20 cellular contexts compared by ENCODE assay signal in genomic region chr7:22934023-22934422, GRCh38.
DNase-seq lines count a peak whose midpoint lies in the region; ATAC-seq and TF ChIP-seq lines count a peak whose summit lies in the region.
"Had no signal": no experiment of that assay in that cellular context is flagged by ENCODE, and none has a peak within 500 bp of the region (broad histone marks: within the 10 kb centered on the region; RNA-seq: fewer than 3 reads in every experiment).

No MANE protein-coding gene starts in this region.

- H3K79me2 ChIP-seq in mesendoderm (ENCODE audit: control insufficient read depth, insufficient read depth, low read length) = no peaks in the 10 kb centered on the region

- H3K27ac ChIP-seq in HUES64 (ENCODE audit: low read depth, low read length) = peak overlapping the region; percentile 32; the same call in 1 of the 2 replicates
- no peak overlapping the region for H3K27ac ChIP-seq in mesendoderm (ENCODE audit: low read depth, low read length)
- peak overlapping the region; percentile 40 to 82 for H3K27ac ChIP-seq in aorta (ENCODE audit: low read depth in 1 of 2, low read length in 2 of 2)

- no peak overlapping the region for H3K23ac ChIP-seq in mesendoderm (ENCODE audit: low read length)

- H3K4ac ChIP-seq in mesendoderm (ENCODE audit: low read depth, low read length) = no peak overlapping the region

- H3K9ac ChIP-seq in HUES64 (ENCODE audit: low read depth, low read length) = no peak overlapping the region
- H3K9ac ChIP-seq in mesendoderm (ENCODE audit: low read length) = no peak overlapping the region

- H4K8ac ChIP-seq in mesendoderm (ENCODE audit: low read depth, low read length) = no peak overlapping the region

- no peaks in the 10 kb centered on the region for H3K36me3 ChIP-seq in HUES64 (ENCODE audit: insufficient read depth, low read length)
- H3K36me3 ChIP-seq in mesendoderm (ENCODE audit: control insufficient read depth, insufficient read depth, low read length) = no peaks in the 10 kb centered on the region
- no peaks in the 10 kb centered on the region for H3K36me3 ChIP-seq in aorta (ENCODE audit: control insufficient read depth in 1 of 2, insufficient read depth in 2 of 2, low read length in 1 of 2)

- H3K18ac ChIP-seq in mesendoderm (ENCODE audit: low read length) = no peak overlapping the region

- H3K79me1 ChIP-seq in mesendoderm (ENCODE audit: low read length) = no peaks in the 10 kb centered on the region

- WGBS in HUES64 = 90% methylated on average over 2 of the region's 2 CpGs
- WGBS in mesendoderm (ENCODE audit: extremely low coverage, insufficient coverage, low lambda C conversion rate) = no CpG with 5 or more reads among the region's 2 CpGs
- 3 to 7% methylated on average over 2 of the region's 2 CpGs for WGBS in aorta, 2 donors

- H3K4me1 ChIP-seq in HUES64 (ENCODE audit: insufficient read depth, low read length) = peaks cover 16% of the 10 kb centered on the region
- H3K4me1 ChIP-seq in mesendoderm (ENCODE audit: control insufficient read depth, low read depth, low read length) = peaks cover 6% of the 10 kb centered on the region
- H3K4me1 ChIP-seq in aorta (ENCODE audit: control insufficient read depth in 1 of 2, insufficient read depth in 2 of 2, low read length in 2 of 2) = peaks cover 0 to 7% of the 10 kb centered on the region in 2 donors

- no peak overlapping the region for H2AK5ac ChIP-seq in mesendoderm (ENCODE audit: low read length)

- H3K4me3 ChIP-seq in HUES64 (ENCODE audit: low read length) = no peak overlapping the region
- H3K4me3 ChIP-seq in fibroblast of pulmonary artery (replicated peaks; ENCODE audit: low read depth, low read length) = no peak overlapping the region
- H3K4me3 ChIP-seq in mesendoderm (ENCODE audit: low read length) = no peak overlapping the region
- no peak overlapping the region for H3K4me3 ChIP-seq in aorta (ENCODE audit: low read length in 2 of 2)
- H3K4me3 ChIP-seq: mucosa of descending colon had no signal

- intact Hi-C loops in aorta (cut with DNase I) = loop anchor here in 1 of 2 donors (5.0 to 10.0 kb wide), 2 partner anchors 78 to 121 kb away; partner anchors contain the start of gene HYCC1

- H3K27me3 ChIP-seq in HUES64 (ENCODE audit: insufficient read depth, low read length) (no peaks in the 10 kb centered on the region), mesendoderm (ENCODE audit: insufficient read depth, low read length, poor library complexity) (no peaks in the 10 kb centered on the region), aorta (ENCODE audit: control insufficient read depth in 1 of 2, insufficient read depth in 2 of 2, low read length in 1 of 2) (no peaks in the 10 kb centered on the region)

- DNase-seq in fibroblast of pulmonary artery (ENCODE audit: low read depth) (peak; percentile 54), mesendoderm (peak; percentile 46), aorta (no peak), HuH-7 (ENCODE audit: low spot score) (no peak), mesenteric fat pad (ENCODE audit: low spot score) (no peak)
- no peak for DNase-seq in activated CD4-positive, CD25-positive, alpha-beta regulatory T cell treated with anti-CD3 and anti-CD28 coated beads, Interleukin-2, amount 50 U/mL, for 72 hours
- DNase-seq: activated CD4-positive, alpha-beta T cell treated with anti-CD3 and anti-CD28 coated beads, Interleukin-2, amount 50 U/mL, for 48 hours; activated naive CD4-positive, alpha-beta T cell treated with Interleukin-2 at 50 U/mL for 16 hours; AML-193; anterior cingulate cortex; Caco-2; effector CD8-positive, alpha-beta T cell; kidney; mucosa of descending colon; NCI-H1436 treated with DMSO at 0.1 percent for 48 hours; NCI-H2171 treated with DMSO at 0.1 percent for 48 hours; NCI-H748 treated with DMSO at 0.1 percent for 48 hours; retina had no signal

- no peak overlapping the region for H4K5ac ChIP-seq in mesendoderm (ENCODE audit: low read length)

- no peak overlapping the region for H3K4me2 ChIP-seq in mesendoderm (ENCODE audit: low read length)

- no peak overlapping the region for H2BK5ac ChIP-seq in mesendoderm (ENCODE audit: low read length)

- no peak overlapping the region for H2BK120ac ChIP-seq in mesendoderm (ENCODE audit: low read depth, low read length)

- no peak for TF ChIP-seq CTCF in fibroblast of pulmonary artery (IDR thresholded peaks at IDR 0.05; ENCODE audit: low read length, missing control alignments)

- H3K56ac ChIP-seq in mesendoderm (ENCODE audit: low read length) = no peak overlapping the region

- H3K9me3 ChIP-seq in HUES64 (ENCODE audit: insufficient read depth, low read depth, low read length) (peaks cover 2% of the 10 kb centered on the region; the same call in 1 of the 2 replicates), aorta (ENCODE audit: control insufficient read depth, low read length) (no peaks in the 10 kb centered on the region)
- H3K9me3 ChIP-seq: Caco-2, mucosa of descending colon had no signal

- peak; percentile 77 for ATAC-seq in aorta (ENCODE audit: low FRiP score)
- ATAC-seq: HepG2, mucosa of descending colon had no signal

- peak overlapping the region; percentile 92 for H2BK15ac ChIP-seq in mesendoderm (replicated peaks; ENCODE audit: low read depth)

Comparison
In these comparisons a context has a peak if more than half of its experiments do, and no peak if none do; other contexts are left out.
1. DNase-seq: peak in fibroblast of pulmonary artery (single experiment) and mesendoderm (single experiment); none in aorta (0 of 2), HuH-7 (single experiment), mesenteric fat pad (single experiment) and activated CD4-positive, CD25-positive, alpha-beta regulatory T cell treated with anti-CD3 and anti-CD28 coated beads, Interleukin-2, amount 50 U/mL, for 72 hours (single experiment).